In genomic region chr12:107736914-107737313, GRCh38 we compare ENCODE assay signal across 9 cellular contexts. TPM values are rescaled to one million over a fixed set of nuclear protein-coding genes. Genes with fewer than 3 reads are reported as not detected.
DNase-seq lines count a peak whose midpoint lies in the region; ATAC-seq lines count a peak whose summit lies in the region.
"Had no signal": no experiment of that assay in that cellular context is flagged by ENCODE, and none has a peak within 500 bp of the region (broad histone marks: within the 10 kb centered on the region; RNA-seq: fewer than 3 reads in every experiment).

No MANE protein-coding gene starts in this region.

- ATAC-seq in GM18508 (IDR thresholded peaks at IDR 0.05; ENCODE audit: insufficient read depth, unreplicated experiment) (peak; percentile 73), GM21576 (IDR thresholded peaks at IDR 0.05; ENCODE audit: unreplicated experiment) (peak; percentile 96), HG03469 (IDR thresholded peaks at IDR 0.05; ENCODE audit: unreplicated experiment) (peak; percentile 94), esophagus mucosa (peak; percentile 80)

- DNase-seq in hypothalamus (lab: John Stamatoyannopoulos, UW) (no peak), NCI-H2107 treated with DMSO at 0.1 percent for 48 hours (lab: John Stamatoyannopoulos, UW; ENCODE audit: unreplicated experiment) (no peak), dermis blood vessel endothelial cell (no peak), NCI-H510A (lab: John Stamatoyannopoulos, UW) (no peak)
- DNase-seq: NCI-H69 had no signal

RNA-seq across cellular contexts. Expression of gene PRDM4, which starts 24.0 kb away (rescaled TPM):
- total RNA-seq in esophagus mucosa (23.2 TPM), dermis blood vessel endothelial cell (22.3 and 26.1 TPM in 2 replicates)

RNA-seq across cellular contexts. Expression of gene ASCL4, which starts 37.6 kb away (rescaled TPM):
- total RNA-seq in esophagus mucosa (not detected), dermis blood vessel endothelial cell (not detected in 2 replicates)

RNA-seq across cellular contexts. Expression of gene PWP1, which starts 51.3 kb away (rescaled TPM):
- total RNA-seq in esophagus mucosa (27.0 TPM), dermis blood vessel endothelial cell (118 and 160 TPM in 2 replicates)
